Comparison of ENCODE assay signal across 12 cellular contexts in the genomic region with DNA sequence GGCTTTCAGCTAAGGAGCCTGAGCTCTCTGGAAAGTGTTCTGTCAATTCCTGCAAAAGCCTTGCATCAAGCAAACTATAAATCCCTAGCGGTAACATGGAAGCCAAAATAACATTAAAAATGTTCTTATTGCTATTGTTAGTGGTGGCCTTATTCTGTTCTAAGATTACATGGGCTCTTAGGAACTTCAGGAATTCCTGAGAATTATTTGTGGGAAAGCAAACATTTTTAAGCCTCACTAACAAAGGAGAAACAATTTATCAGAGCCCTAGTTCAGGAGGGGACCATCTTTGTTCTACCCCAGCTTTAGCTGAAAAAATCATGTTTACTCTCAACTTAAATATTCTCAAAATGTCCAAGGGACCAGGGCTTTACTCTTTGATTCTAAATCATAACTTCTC.
DNase-seq lines count a peak whose midpoint lies in the region; ATAC-seq and TF ChIP-seq lines count a peak whose summit lies in the region.
"Had no signal": no experiment of that assay in that cellular context is flagged by ENCODE, and none has a peak within 500 bp of the region (broad histone marks: within the 10 kb centered on the region; RNA-seq: fewer than 3 reads in every experiment).

No MANE protein-coding gene starts in this region.

- H3K9me3 ChIP-seq in aorta (ENCODE audit: control insufficient read depth, low read length) = no peaks in the 10 kb centered on the region

- intact Hi-C loops in aorta (cut with DNase I) = no loop called here

- peak overlapping the region; percentile 77 for H3K27ac Mint-ChIP-seq in HFFc6
- H3K27ac Mint-ChIP-seq in activated CD4-positive, alpha-beta T cell treated with anti-CD3 and anti-CD28 coated beads, Interleukin-2, amount 10 ng/mL, durations not matched to agents 7 days and 5 days = no peak overlapping the region
- H3K27ac Mint-ChIP-seq: CD8-positive, alpha-beta memory T cell had no signal

- no peaks in the 10 kb centered on the region for H3K27me3 ChIP-seq in aorta (ENCODE audit: control insufficient read depth in 1 of 2, insufficient read depth in 2 of 2, low read length in 1 of 2)

- 3 to 11% methylated on average over 1 of the region's 1 CpG for WGBS in aorta, 2 donors

- no peaks in the 10 kb centered on the region for H3K27me3 Mint-ChIP-seq in HFFc6 (ENCODE audit: insufficient read depth)
- peaks cover 2% of the 10 kb centered on the region for H3K27me3 Mint-ChIP-seq in activated CD4-positive, alpha-beta T cell treated with anti-CD3 and anti-CD28 coated beads, Interleukin-2, amount 10 ng/mL, durations not matched to agents 7 days and 5 days

- H3K9me3 Mint-ChIP-seq in HFFc6 = no peaks in the 10 kb centered on the region
- no peaks in the 10 kb centered on the region for H3K9me3 Mint-ChIP-seq in activated CD4-positive, alpha-beta T cell treated with anti-CD3 and anti-CD28 coated beads, Interleukin-2, amount 10 ng/mL, durations not matched to agents 7 days and 5 days

- no peaks in the 10 kb centered on the region for H3K36me3 ChIP-seq in aorta (ENCODE audit: control insufficient read depth in 1 of 2, insufficient read depth in 2 of 2, low read length in 1 of 2)

- peak overlapping the region; percentile 57 to 95 for H3K27ac ChIP-seq in aorta (ENCODE audit: low read depth in 1 of 2, low read length in 2 of 2)

- H3K4me3 ChIP-seq in choroid plexus epithelial cell (ENCODE audit: low read depth, low read length) = no peak overlapping the region
- H3K4me3 ChIP-seq in aorta (ENCODE audit: low read length in 2 of 2) = no peak overlapping the region

- POLR2A ChIA-PET in activated CD4-positive, alpha-beta T cell treated with anti-CD3 and anti-CD28 coated beads, Interleukin-2, amount 10 ng/mL, durations not matched to agents 7 days and 5 days (lab: Charles Lee) = no interaction called here

- no peaks in the 10 kb centered on the region for H3K36me3 Mint-ChIP-seq in HFFc6 (ENCODE audit: low read depth)
- H3K36me3 Mint-ChIP-seq in activated CD4-positive, alpha-beta T cell treated with anti-CD3 and anti-CD28 coated beads, Interleukin-2, amount 10 ng/mL, durations not matched to agents 7 days and 5 days (ENCODE audit: low read depth) = no peaks in the 10 kb centered on the region
- H3K36me3 Mint-ChIP-seq: CD8-positive, alpha-beta memory T cell had no signal

- TF ChIP-seq CTCF in HFFc6 (IDR thresholded peaks at IDR 0.05) (no peak), choroid plexus epithelial cell (conservative IDR thresholded peaks at IDR 0.05; ENCODE audit: low read depth, low read length) (no peak)

- no peak for ATAC-seq in aorta (ENCODE audit: low FRiP score)

- DNase-seq in HFFc6 = peak; percentile 41
- DNase-seq in choroid plexus epithelial cell (ENCODE audit: low read depth) = peak; percentile 47
- DNase-seq in kidney tubule cell (ENCODE audit: low spot score) = peak; percentile 6
- DNase-seq in aorta = no peak
- no peak for DNase-seq in activated gamma-delta T cell treated with Interleukin-2 at 50 U/mL for 16 hours
- no peak for DNase-seq in activated CD4-positive, alpha-beta T cell treated with anti-CD3 and anti-CD28 coated beads, Interleukin-2, amount 10 ng/mL, durations not matched to agents 7 days and 5 days
- DNase-seq in SHP77 (lab: John Stamatoyannopoulos, UW) = no peak
- DNase-seq: activated CD8-positive, alpha-beta memory T cell treated with anti-CD3 and anti-CD28 coated beads for 24 hours; activated effector memory CD4-positive, alpha-beta T cell treated with anti-CD3 and anti-CD28 coated beads, Interleukin-2, amount 50 U/mL, for 16 hours; CD8-positive, alpha-beta memory T cell; effector memory CD4-positive, alpha-beta T cell; NCI-H1105 had no signal

- H3K4me1 Mint-ChIP-seq in HFFc6 (ENCODE audit: low read depth) = peaks cover 30% of the 10 kb centered on the region
- no peaks in the 10 kb centered on the region for H3K4me1 Mint-ChIP-seq in activated CD4-positive, alpha-beta T cell treated with anti-CD3 and anti-CD28 coated beads, Interleukin-2, amount 10 ng/mL, durations not matched to agents 7 days and 5 days
- H3K4me1 Mint-ChIP-seq: CD8-positive, alpha-beta memory T cell had no signal

- H3K4me1 ChIP-seq in aorta (ENCODE audit: control insufficient read depth in 1 of 2, insufficient read depth in 2 of 2, low read length in 2 of 2) = peaks cover 0 to 2% of the 10 kb centered on the region in 2 donors

- H3K4me3 Mint-ChIP-seq in HFFc6 = peak overlapping the region; percentile 25; the same call in 1 of the 2 replicates
- H3K4me3 Mint-ChIP-seq in activated CD4-positive, alpha-beta T cell treated with anti-CD3 and anti-CD28 coated beads, Interleukin-2, amount 10 ng/mL, durations not matched to agents 7 days and 5 days = no peak overlapping the region
- H3K4me3 Mint-ChIP-seq: CD8-positive, alpha-beta memory T cell had no signal

- CTCF ChIA-PET in activated CD4-positive, alpha-beta T cell treated with anti-CD3 and anti-CD28 coated beads, Interleukin-2, amount 10 ng/mL, durations not matched to agents 7 days and 5 days (lab: Charles Lee) = no interaction called here

Comparison
In these comparisons a context has a peak if more than half of its experiments do, and no peak if none do; other contexts are left out.
1. DNase-seq: peak in HFFc6 (single experiment), choroid plexus epithelial cell (single experiment) and kidney tubule cell (single experiment); none in aorta (0 of 2), activated gamma-delta T cell treated with Interleukin-2 at 50 U/mL for 16 hours (single experiment), activated CD4-positive, alpha-beta T cell treated with anti-CD3 and anti-CD28 coated beads, Interleukin-2, amount 10 ng/mL, durations not matched to agents 7 days and 5 days (single experiment) and SHP77 (0 of 2).